ENCODE assay signal across 18 cellular contexts in the genomic region with DNA sequence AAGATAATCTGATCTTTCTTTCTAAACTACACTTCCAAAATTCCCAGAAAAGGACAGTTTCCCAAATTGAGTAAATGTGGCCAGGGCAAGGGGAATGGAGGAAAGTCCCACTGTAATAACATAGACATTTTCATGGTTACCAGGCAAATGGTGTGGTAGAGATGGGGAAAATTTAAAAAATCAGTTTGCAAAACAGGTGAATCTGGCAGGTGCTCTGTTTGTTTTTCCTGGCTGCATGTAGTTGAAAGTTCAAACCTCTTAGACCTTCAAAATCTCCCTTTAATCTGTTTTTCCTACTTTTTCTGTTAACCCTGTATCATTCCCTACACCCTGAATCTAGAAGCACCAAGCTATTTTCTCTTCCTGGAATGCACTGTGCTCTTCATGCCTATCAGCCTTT. TPM values are rescaled to one million over a fixed set of nuclear protein-coding genes. Genes with fewer than 3 reads are reported as not detected.
DNase-seq lines count a peak whose midpoint lies in the region; ATAC-seq, FAIRE-seq and TF ChIP-seq lines count a peak whose summit lies in the region.
"Had no signal": no experiment of that assay in that cellular context is flagged by ENCODE, and none has a peak within 500 bp of the region (broad histone marks: within the 10 kb centered on the region; RNA-seq: fewer than 3 reads in every experiment).

No MANE protein-coding gene starts in this region.

- SMC1A ChIA-PET in GM12878 (lab: Charles Lee; ENCODE audit: uncharacterized antibody, unreplicated experiment): interaction anchor here (0.6 kb wide), 1 partner anchor 333 kb away, joined by 3 read pairs; no protein-coding TSS in a partner anchor

- TF ChIP-seq POLR2A in GM12878 (IDR thresholded peaks at IDR 0.05; ENCODE audit: low read depth, low read length): no peak

- H3K4me3 ChIP-seq in DND-41 (ENCODE audit: low read depth in 1 of 2, low read length in 2 of 2): no peak overlapping the region
- no peak overlapping the region for H3K4me3 ChIP-seq in Loucy (ENCODE audit: low read length, poor library complexity, severe bottlenecking)
- H3K4me3 ChIP-seq in GM12878: no peak overlapping the region
- H3K4me3 ChIP-seq: BLaER1 treated with 17β-estradiol and CSF1 and Interleukin-3, amounts not matched to agents 10 nM and 100 nM; GM23248 had no signal

- peak overlapping the region; percentile 24 for H3K4me3 Mint-ChIP-seq in type B pancreatic cell
- H3K4me3 Mint-ChIP-seq: HFFc6 had no signal

- POLR2A ChIA-PET in GM12878 (lab: Charles Lee): no interaction called here

- ATAC-seq in DND-41 (ENCODE audit: insufficient read depth, low read depth) (no peak), GM12878 (no peak)
- ATAC-seq: CD8-positive, alpha-beta T cell had no signal

- H3K27me3 Mint-ChIP-seq in type B pancreatic cell: no peaks in the 10 kb centered on the region

- H3K27ac Mint-ChIP-seq in type B pancreatic cell: no peak overlapping the region
- H3K27ac Mint-ChIP-seq: CD8-positive, alpha-beta T cell; HFFc6 had no signal

- no peak for TF ChIP-seq EP300 in GM12878 (IDR thresholded peaks at IDR 0.05; ENCODE audit: borderline replicate concordance in 1 of 2, control insufficient read depth in 1 of 2, low read depth in 2 of 2, low read length in 2 of 2)

- H2AFZ ChIP-seq in DND-41 (ENCODE audit: low read depth, low read length) (0 out of 2 replicates have a peak overlapping the region, but pooled peaks have one; percentile 43), Loucy (ENCODE audit: low read length) (peak overlapping the region; percentile 42; the same call in 1 of the 2 replicates), GM12878 (ENCODE audit: control insufficient read depth, low read depth, low read length) (peak overlapping the region; percentile 44; the same call in 1 of the 2 replicates)

- CTCF ChIA-PET in GM12878 (lab: Yijun Ruan, JAX): interaction anchor here (0.8 to 1.6 kb wide), 3 partner anchors 11 to 155 kb away, joined by 3 to 7 read pairs (median 5); no protein-coding TSS in a partner anchor

- H3K9ac ChIP-seq in DND-41 (ENCODE audit: low read depth, low read length) (no peak overlapping the region), Loucy (ENCODE audit: low read depth, low read length, poor library complexity, severe bottlenecking) (no peak overlapping the region), GM12878 (ENCODE audit: control insufficient read depth, insufficient read depth, low read length) (no peak overlapping the region)
- H3K9ac ChIP-seq: BLaER1 treated with 17β-estradiol and CSF1 and Interleukin-3, amounts not matched to agents 10 nM and 100 nM; GM23248 had no signal

- H3F3A ChIP-seq in Loucy (ENCODE audit: low read depth): no peaks in the 10 kb centered on the region

- no peaks in the 10 kb centered on the region for H3K9me3 Mint-ChIP-seq in type B pancreatic cell
- H3K9me3 Mint-ChIP-seq: CD8-positive, alpha-beta T cell; HFFc6 had no signal

- RAD21 ChIA-PET in GM12878 (lab: Charles Lee; ENCODE audit: unreplicated experiment): no interaction called here

- FAIRE-seq in GM12878 (lab: Jason Lieb, UNC): no peak
- FAIRE-seq: G401.6, GM18507 had no signal

- H3K9me3 ChIP-seq in DND-41 (ENCODE audit: insufficient read depth, low read length, severe bottlenecking) (no peaks in the 10 kb centered on the region), Loucy (ENCODE audit: insufficient read depth, low read depth, low read length) (no peaks in the 10 kb centered on the region), GM12878 (replicated peaks; ENCODE audit: control insufficient read depth, insufficient read depth, low read length) (no peaks in the 10 kb centered on the region)
- H3K9me3 ChIP-seq: BLaER1 treated with 17β-estradiol and CSF1 and Interleukin-3, amounts not matched to agents 10 nM and 100 nM had no signal

- peaks cover 11% of the 10 kb centered on the region for H3K4me1 Mint-ChIP-seq in type B pancreatic cell (ENCODE audit: unreplicated experiment)

- H3K36me3 ChIP-seq in DND-41 (ENCODE audit: insufficient read depth, low read length): no peaks in the 10 kb centered on the region
- no peaks in the 10 kb centered on the region for H3K36me3 ChIP-seq in Loucy (ENCODE audit: insufficient read depth, low read length)
- no peaks in the 10 kb centered on the region for H3K36me3 ChIP-seq in GM12878 (ENCODE audit: control insufficient read depth in 2 of 2, insufficient read depth in 2 of 2, low read length in 1 of 2)
- H3K36me3 ChIP-seq: BLaER1 treated with 17β-estradiol and CSF1 and Interleukin-3, amounts not matched to agents 10 nM and 100 nM had no signal

- in situ Hi-C loops in GM12878 (cut with MboI): no loop called here

- no peak overlapping the region for H3K4me2 ChIP-seq in DND-41 (ENCODE audit: insufficient read depth, low read length)
- H3K4me2 ChIP-seq in Loucy (ENCODE audit: low read depth, low read length, poor library complexity, severe bottlenecking): no peak overlapping the region
- H3K4me2 ChIP-seq in GM12878 (ENCODE audit: control insufficient read depth, insufficient read depth): no peak overlapping the region
- H3K4me2 ChIP-seq: BLaER1 treated with 17β-estradiol and CSF1 and Interleukin-3, amounts not matched to agents 10 nM and 100 nM had no signal

- DNase-seq in DND-41: no peak
- no peak for DNase-seq in GM12878 (ENCODE audit: low read depth, low spot score)
- no peak for DNase-seq in type B pancreatic cell (ENCODE audit: extremely low spot score, unreplicated experiment)
- DNase-seq in islet precursor cell: no peak
- no peak for DNase-seq in AG20443 (ENCODE audit: low spot score)
- no peak for DNase-seq in NCI-H82 treated with DMSO at 0.1 percent for 48 hours (lab: John Stamatoyannopoulos, UW; ENCODE audit: unreplicated experiment)
- DNase-seq: 8988T; Calu3; CD8-positive, alpha-beta T cell; GM23248; HCEC 1CT; HFFc6; IMR-90 had no signal

- H3K27ac ChIP-seq in DND-41 (ENCODE audit: low read length) (no peak overlapping the region), GM12878 (ENCODE audit: control insufficient read depth, insufficient read depth) (no peak overlapping the region)
- H3K27ac ChIP-seq: BLaER1 treated with 17β-estradiol and CSF1 and Interleukin-3, amounts not matched to agents 10 nM and 100 nM; GM23248; HL-60 had no signal

- no peaks in the 10 kb centered on the region for H3K27me3 ChIP-seq in DND-41 (ENCODE audit: insufficient read depth, low read length, poor library complexity)
- no peaks in the 10 kb centered on the region for H3K27me3 ChIP-seq in Loucy (ENCODE audit: insufficient read depth, low read length, poor library complexity, severe bottlenecking)
- no peaks in the 10 kb centered on the region for H3K27me3 ChIP-seq in GM12878 (replicated peaks in 1 of 2; ENCODE audit: control insufficient read depth in 2 of 2, insufficient read depth in 2 of 2, low read length in 1 of 2)
- H3K27me3 ChIP-seq: BLaER1 treated with 17β-estradiol and CSF1 and Interleukin-3, amounts not matched to agents 10 nM and 100 nM had no signal

- TF ChIP-seq CTCF in DND-41 (IDR thresholded peaks at IDR 0.05; ENCODE audit: borderline replicate concordance, extremely low read depth, low read length, poor library complexity, severe bottlenecking) (no peak), Loucy (conservative IDR thresholded peaks at IDR 0.05; ENCODE audit: low read length) (no peak), GM12878 (IDR thresholded peaks at IDR 0.05 in 2 of 3, conservative IDR thresholded peaks at IDR 0.05 in 1 of 3; ENCODE audit: control insufficient read depth in 2 of 3, extremely low read depth in 1 of 3, insufficient read depth in 1 of 3, low read depth in 3 of 3, low read length in 3 of 3) (no peak), type B pancreatic cell (conservative IDR thresholded peaks at IDR 0.05) (no peak)

- TF ChIP-seq RAD21 in GM12878 (IDR thresholded peaks at IDR 0.05; ENCODE audit: insufficient read depth, low read depth, low read length): no peak

- H3K9me2 ChIP-seq in Loucy (replicated peaks; ENCODE audit: low read depth, low read length): no peaks in the 10 kb centered on the region

- intact Hi-C loops in GM12878 (cut with micrococcal nuclease; ENCODE audit: unreplicated experiment): no loop called here

- H3K4me1 ChIP-seq in DND-41 (ENCODE audit: insufficient read depth, low read length) (peaks cover 26% of the 10 kb centered on the region), Loucy (ENCODE audit: insufficient read depth, low read length, poor library complexity, severe bottlenecking) (peaks cover 22% of the 10 kb centered on the region), GM12878 (ENCODE audit: control insufficient read depth, insufficient read depth, low read length) (no peaks in the 10 kb centered on the region; the same call in 1 of the 2 replicates)
- H3K4me1 ChIP-seq: BLaER1 treated with 17β-estradiol and CSF1 and Interleukin-3, amounts not matched to agents 10 nM and 100 nM had no signal

- H3K79me2 ChIP-seq in DND-41 (ENCODE audit: insufficient read depth, low read length) (peaks cover 21% of the 10 kb centered on the region), Loucy (ENCODE audit: insufficient read depth, low read length) (peaks cover 13% of the 10 kb centered on the region), GM12878 (ENCODE audit: control insufficient read depth, insufficient read depth, low read length) (peaks cover 11% of the 10 kb centered on the region)

- no TSS peak for BruUV-seq in GM12878 (replicated peaks; lab: Mats Ljungman, UMichigan)

- no peaks in the 10 kb centered on the region for H3K36me3 Mint-ChIP-seq in type B pancreatic cell

- H4K20me1 ChIP-seq in DND-41 (ENCODE audit: insufficient read depth, low read length) (no peaks in the 10 kb centered on the region; the same call in 1 of the 2 replicates), Loucy (ENCODE audit: insufficient read depth, low read length, poor library complexity, severe bottlenecking) (no peaks in the 10 kb centered on the region), GM12878 (ENCODE audit: control insufficient read depth, insufficient read depth) (no peaks in the 10 kb centered on the region)
- H4K20me1 ChIP-seq: BLaER1 treated with 17β-estradiol and CSF1 and Interleukin-3, amounts not matched to agents 10 nM and 100 nM had no signal

RNA-seq across cellular contexts. Expression of a gene that starts 2.0 kb away (rescaled TPM):
- 53.2 and 62.3 TPM in 2 replicates for total RNA-seq in GM12878 (2013; cell fraction: nucleolus; rRNA removed)
- total RNA-seq in GM12878 (2014; rRNA removed) (23.4 and 24.9 TPM in 2 replicates), GM12878 (2014; rRNA removed; fragmentation: Illumina TruSeq; extraction: Trizol) (21.1 and 21.4 TPM in 2 replicates), GM12878 (2021) (22.8 and 23.5 TPM in 2 replicates), type B pancreatic cell (ENCODE audit: low replicate concordance) (21.3 and 33.2 TPM in 2 replicates)
- polyA plus RNA-seq in GM12878 (2011; ENCODE audit: low read depth): 11.9 TPM
- polyA plus RNA-seq in GM12878 (2011; rRNA removed) (27.2 and 52.0 TPM in 2 replicates), GM12878 (2014; fragmentation: Illumina TruSeq; extraction: Trizol) (21.6 and 30.8 TPM in 2 replicates), GM12878 (2014; fragmentation: Nextera tagmentation; extraction: Ambion mirVana) (10 to 100 TPM; 12.9 to 34.8 TPM), GM12878 (2014; rRNA removed) (26.2 and 28.1 TPM in 2 replicates), GM12878 (2016; fragmentation: Nextera tagmentation; extraction: Ambion mirVana) (10 to 100 TPM; 56.0 to 57.1 TPM)
- 10.3 and 11.5 TPM in 2 replicates for polyA plus RNA-seq in GM12878 (2011; cell fraction: cytosol; rRNA removed)
- polyA plus RNA-seq in GM12878 (2011; cell fraction: nucleus; rRNA removed): 11.0 and 12.9 TPM in 2 replicates
- 12.3 and 15.8 TPM in 2 replicates for polyA plus RNA-seq in GM12878 (2012)
- 15.6 and 16.8 TPM in 2 replicates for polyA minus RNA-seq in GM12878 (2011; rRNA and poly(A)+ RNA removed)
- 3.7 and 6.3 TPM in 2 replicates for polyA minus RNA-seq in GM12878 (2011; cell fraction: cytosol; rRNA and poly(A)+ RNA removed)
- 16.7 and 23.7 TPM in 2 replicates for polyA minus RNA-seq in GM12878 (2011; cell fraction: nucleus; rRNA and poly(A)+ RNA removed)
